29 cellular contexts compared by ENCODE assay signal in the genomic region with DNA sequence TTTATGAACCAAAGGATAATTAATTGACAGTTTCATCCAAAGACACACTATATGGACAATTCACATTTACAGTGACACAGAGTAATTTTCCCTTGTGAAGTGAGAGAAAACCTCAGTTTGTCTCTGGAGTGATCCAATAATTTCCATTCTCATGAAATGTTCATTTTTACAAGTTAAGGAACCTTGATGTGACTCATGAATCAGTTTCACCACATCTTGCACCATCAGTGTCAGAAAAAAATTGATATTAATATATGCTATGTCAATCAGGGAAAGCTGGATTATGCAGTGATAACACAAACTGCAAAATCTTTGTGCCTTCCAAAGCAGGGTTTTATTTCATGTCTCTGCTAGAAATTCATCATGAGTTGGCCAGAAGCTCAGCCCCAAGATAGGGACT.
"Had no signal": no experiment of that assay in that cellular context is flagged by ENCODE, and none has a peak within 500 bp of the region (broad histone marks: within the 10 kb centered on the region; RNA-seq: fewer than 3 reads in every experiment).

No MANE protein-coding gene starts in this region.

- H3K36me3 ChIP-seq: adrenal gland, ascending aorta, brain microvascular endothelial cell, breast epithelium, cardiac muscle cell had no signal

- H3K9me3 ChIP-seq: adrenal gland, ascending aorta, body of pancreas, breast epithelium had no signal

- H3K27ac ChIP-seq: adrenal gland, ascending aorta, body of pancreas, brain microvascular endothelial cell, breast epithelium, cardiac muscle cell had no signal

- H3K4me1 ChIP-seq: adrenal gland, ascending aorta, body of pancreas, breast epithelium had no signal

- H3K4me3 ChIP-seq: adrenal gland, ascending aorta, body of pancreas, breast epithelium, cardiac muscle cell had no signal

- H3K27me3 ChIP-seq: adrenal gland, ascending aorta, body of pancreas, brain microvascular endothelial cell, breast epithelium, cardiac muscle cell had no signal

- DNase-seq: activated effector memory CD4-positive, alpha-beta T cell treated with anti-CD3 and anti-CD28 coated beads, Interleukin-2, amount 50 U/mL, for 16 hours; activated effector memory CD4-positive, alpha-beta T cell treated with Interleukin-2 at 50 U/mL for 16 hours; activated gamma-delta T cell; activated gamma-delta T cell treated with Interleukin-2 at 50 U/mL for 16 hours; activated naive CD4-positive, alpha-beta T cell; activated naive CD4-positive, alpha-beta T cell treated with anti-CD3 and anti-CD28 coated beads for 36 hours; activated naive CD4-positive, alpha-beta T cell treated with anti-CD3 and anti-CD28 coated beads, Interleukin-2, amount 10 ng/mL, durations not matched to agents 7 days and 5 days; activated naive CD4-positive, alpha-beta T cell treated with anti-CD3 and anti-CD28 coated beads, Interleukin-2, amount 50 U/mL, for 16 hours; activated naive CD4-positive, alpha-beta T cell treated with Interleukin-2 at 50 U/mL for 16 hours; activated naive CD8-positive, alpha-beta T cell treated with anti-CD3 and anti-CD28 coated beads for 36 hours; activated naive CD8-positive, alpha-beta T cell treated with anti-CD3 and anti-CD28 coated beads, Interleukin-2, amount 10 ng/mL, durations not matched to agents 7 days and 5 days; activated naive CD8-positive, alpha-beta T cell treated with anti-CD3 and anti-CD28 coated beads, Interleukin-2, amount 50 U/mL, for 24 hours; activated T-cell treated with anti-CD3 and anti-CD28 coated beads, Interleukin-2, amount 50 U/mL, for 1 hour; activated T-cell treated with anti-CD3 and anti-CD28 coated beads, Interleukin-2, amount 50 U/mL, for 24 hours; activated T-cell treated with anti-CD3 and anti-CD28 coated beads, Interleukin-2, amount 50 U/mL, for 4 hours; activated T-cell treated with anti-CD3 and anti-CD28 coated beads, Interleukin-2, amount 50 U/mL, for 48 hours; activated T-cell treated with anti-CD3 and anti-CD28 coated beads, Interleukin-2, amount 50 U/mL, for 72 hours; adrenal gland; amniotic stem cell; amygdala; anterior cingulate cortex; aorta; body of pancreas; brain microvascular endothelial cell; central memory CD4-positive, alpha-beta T cell; cerebellar nuclear complex had no signal
